1 cellular context compared by ENCODE assay signal in the genomic region with DNA sequence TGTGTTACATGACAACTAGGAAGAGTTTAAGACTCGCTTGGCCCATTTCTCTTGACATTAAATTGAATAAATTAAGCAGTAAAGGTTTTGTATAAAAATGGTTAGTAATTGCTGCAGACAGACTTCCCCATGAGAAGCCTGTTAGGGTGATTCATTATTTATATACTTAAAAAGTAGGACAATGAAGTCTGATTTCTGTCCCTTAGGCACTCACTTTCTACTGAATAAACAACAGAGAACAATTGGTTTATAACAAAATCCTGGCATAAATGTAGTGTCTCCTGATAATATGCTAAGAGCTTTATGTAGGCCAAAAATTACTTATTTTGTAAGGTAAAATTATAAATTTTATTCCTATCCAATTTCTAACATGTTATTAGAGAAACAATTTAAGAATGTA.
TF ChIP-seq lines count a peak whose summit lies in the region.

No MANE protein-coding gene starts in this region.

TF ChIP-seq in HEK293T, 16 proteins besides CTCF, POLR2A, EP300 and RAD21 (continued from another document):
- TF ChIP-seq L3MBTL2 (conservative IDR thresholded peaks at IDR 0.05), result no peak
- no peak for TF ChIP-seq BHLHE40 (IDR thresholded peaks at IDR 0.05; ENCODE audit: borderline replicate concordance)
- TF ChIP-seq FOXA1 (IDR thresholded peaks at IDR 0.05), result no peak
